ENCODE assay signal across 24 cellular contexts in genomic region chr17:82677353-82677925, GRCh38.
"Had no signal": no experiment of that assay in that cellular context is flagged by ENCODE, and none has a peak within 500 bp of the region (broad histone marks: within the 10 kb centered on the region; RNA-seq: fewer than 3 reads in every experiment).

No MANE protein-coding gene starts in this region.

- H3K9me3 ChIP-seq: pancreas, uterus had no signal

- H3K4me3 Mint-ChIP-seq: activated CD4-positive, alpha-beta T cell treated with anti-CD3 and anti-CD28 coated beads, Interleukin-2, amount 10 ng/mL, durations not matched to agents 24 days and 14 days; activated CD8-positive, alpha-beta T cell treated with anti-CD3 and anti-CD28 coated beads, Interleukin-2, amount 10 ng/mL, durations not matched to agents 7 days and 5 days; activated naive CD4-positive, alpha-beta T cell treated with anti-CD3 and anti-CD28 coated beads, Interleukin-2, amount 10 ng/mL, durations not matched to agents 7 days and 5 days; activated naive CD8-positive, alpha-beta T cell treated with anti-CD3 and anti-CD28 coated beads, Interleukin-2, amount 50 U/mL, for 24 hours; activated T-cell treated with anti-CD3 and anti-CD28 coated beads, Interleukin-2, amount 50 U/mL, for 24 hours; central memory CD8-positive, alpha-beta T cell; memory B cell; naive thymus-derived CD4-positive, alpha-beta T cell; T-cell had no signal

- H3K4me1 Mint-ChIP-seq: activated CD4-positive, alpha-beta T cell treated with anti-CD3 and anti-CD28 coated beads, Interleukin-2, amount 10 ng/mL, durations not matched to agents 24 days and 14 days; activated naive CD4-positive, alpha-beta T cell treated with anti-CD3 and anti-CD28 coated beads, Interleukin-2, amount 10 ng/mL, durations not matched to agents 7 days and 5 days; activated naive CD8-positive, alpha-beta T cell treated with anti-CD3 and anti-CD28 coated beads, Interleukin-2, amount 50 U/mL, for 24 hours; central memory CD8-positive, alpha-beta T cell; memory B cell; naive thymus-derived CD4-positive, alpha-beta T cell had no signal

- H3K27ac ChIP-seq: brain microvascular endothelial cell, esophagus squamous epithelium, heart right ventricle, pancreas, tibial artery, uterus had no signal

- H3K27me3 Mint-ChIP-seq: activated CD4-positive, alpha-beta T cell treated with anti-CD3 and anti-CD28 coated beads, Interleukin-2, amount 10 ng/mL, durations not matched to agents 24 days and 14 days; activated naive CD8-positive, alpha-beta T cell treated with anti-CD3 and anti-CD28 coated beads, Interleukin-2, amount 50 U/mL, for 24 hours; activated T-cell treated with anti-CD3 and anti-CD28 coated beads, Interleukin-2, amount 50 U/mL, for 24 hours; central memory CD8-positive, alpha-beta T cell; T-cell had no signal

- ATAC-seq: activated CD8-positive, alpha-beta T cell treated with anti-CD3 and anti-CD28 coated beads, Interleukin-2, amount 10 ng/mL, durations not matched to agents 7 days and 5 days; activated naive CD8-positive, alpha-beta T cell treated with anti-CD3 and anti-CD28 coated beads, Interleukin-2, amount 50 U/mL, for 24 hours; left ventricle myocardium superior; naive thymus-derived CD4-positive, alpha-beta T cell; pancreas; sciatic nerve; T-cell had no signal

- H3K36me3 ChIP-seq: brain microvascular endothelial cell, esophagus squamous epithelium, heart right ventricle, pancreas, tibial artery, uterus had no signal

- H3K4me3 ChIP-seq: esophagus squamous epithelium, heart right ventricle, pancreas, tibial artery, uterus had no signal

- H3K9me3 Mint-ChIP-seq: central memory CD8-positive, alpha-beta T cell had no signal

- H3K27ac Mint-ChIP-seq: activated CD4-positive, alpha-beta T cell treated with anti-CD3 and anti-CD28 coated beads, Interleukin-2, amount 10 ng/mL, durations not matched to agents 24 days and 14 days; activated CD8-positive, alpha-beta T cell treated with anti-CD3 and anti-CD28 coated beads, Interleukin-2, amount 10 ng/mL, durations not matched to agents 7 days and 5 days; activated naive CD4-positive, alpha-beta T cell treated with anti-CD3 and anti-CD28 coated beads, Interleukin-2, amount 10 ng/mL, durations not matched to agents 7 days and 5 days; activated naive CD8-positive, alpha-beta T cell treated with anti-CD3 and anti-CD28 coated beads, Interleukin-2, amount 50 U/mL, for 24 hours; activated T-cell treated with anti-CD3 and anti-CD28 coated beads, Interleukin-2, amount 50 U/mL, for 24 hours; activated T-helper 2 cell treated with anti-CD3 and anti-CD28 coated beads, Interferon-gamma antibody, Interleukin-2, Interleukin-4, amounts not matched to agents 10 μg/mL and 5 μg/mL and 100 μg/mL, durations not matched to agents 14 hours and 24 hours and 36 hours; memory B cell; T-cell had no signal

- H3K4me1 ChIP-seq: pancreas, uterus had no signal

- DNase-seq: activated CD4-positive, alpha-beta T cell treated with anti-CD3 and anti-CD28 coated beads, Interleukin-2, amount 10 ng/mL, durations not matched to agents 24 days and 14 days; activated CD4-positive, CD25-positive, alpha-beta regulatory T cell; activated CD8-positive, alpha-beta T cell treated with anti-CD3 and anti-CD28 coated beads, Interleukin-2, amount 10 ng/mL, durations not matched to agents 7 days and 5 days; activated naive CD4-positive, alpha-beta T cell treated with anti-CD3 and anti-CD28 coated beads, Interleukin-2, amount 10 ng/mL, durations not matched to agents 7 days and 5 days; activated naive CD8-positive, alpha-beta T cell treated with anti-CD3 and anti-CD28 coated beads, Interleukin-2, amount 50 U/mL, for 24 hours; activated T-cell treated with anti-CD3 and anti-CD28 coated beads, Interleukin-2, amount 50 U/mL, for 24 hours; brain microvascular endothelial cell; cortex of kidney; effector CD4-positive, alpha-beta T cell; esophagus squamous epithelium; heart right ventricle; kidney glomerular epithelial cell; left ventricle myocardium superior; naive thymus-derived CD4-positive, alpha-beta T cell; stimulated activated naive CD4-positive, alpha-beta T cell; T-cell; T-helper 9 cell; tibial artery; uterus had no signal
